ENCODE assay signal across 1 cellular context in genomic region chr1:16677552-16678423, GRCh38.
TF ChIP-seq lines count a peak whose summit lies in the region.

No MANE protein-coding gene starts in this region.

TF ChIP-seq in HEK293, 187 proteins besides CTCF, POLR2A, EP300 and RAD21 (continued from another document and continues in another):
- TF ChIP-seq, protein P1, sequence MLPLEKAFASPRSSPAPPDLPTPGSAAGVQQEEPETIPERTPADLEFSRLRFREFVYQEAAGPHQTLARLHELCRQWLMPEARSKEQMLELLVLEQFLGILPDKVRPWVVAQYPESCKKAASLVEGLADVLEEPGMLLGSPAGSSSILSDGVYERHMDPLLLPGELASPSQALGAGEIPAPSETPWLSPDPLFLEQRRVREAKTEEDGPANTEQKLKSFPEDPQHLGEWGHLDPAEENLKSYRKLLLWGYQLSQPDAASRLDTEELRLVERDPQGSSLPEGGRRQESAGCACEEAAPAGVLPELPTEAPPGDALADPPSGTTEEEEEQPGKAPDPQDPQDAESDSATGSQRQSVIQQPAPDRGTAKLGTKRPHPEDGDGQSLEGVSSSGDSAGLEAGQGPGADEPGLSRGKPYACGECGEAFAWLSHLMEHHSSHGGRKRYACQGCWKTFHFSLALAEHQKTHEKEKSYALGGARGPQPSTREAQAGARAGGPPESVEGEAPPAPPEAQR (tag by site-specific recombination; IDR thresholded peaks at IDR 0.05): 0 out of 2 replicates have a peak, but pooled peaks have one; percentile 46
- TF ChIP-seq ZNF266 (tag by site-specific recombination; IDR thresholded peaks at IDR 0.05; ENCODE audit: low read depth): no peak
- TF ChIP-seq, protein P2, sequence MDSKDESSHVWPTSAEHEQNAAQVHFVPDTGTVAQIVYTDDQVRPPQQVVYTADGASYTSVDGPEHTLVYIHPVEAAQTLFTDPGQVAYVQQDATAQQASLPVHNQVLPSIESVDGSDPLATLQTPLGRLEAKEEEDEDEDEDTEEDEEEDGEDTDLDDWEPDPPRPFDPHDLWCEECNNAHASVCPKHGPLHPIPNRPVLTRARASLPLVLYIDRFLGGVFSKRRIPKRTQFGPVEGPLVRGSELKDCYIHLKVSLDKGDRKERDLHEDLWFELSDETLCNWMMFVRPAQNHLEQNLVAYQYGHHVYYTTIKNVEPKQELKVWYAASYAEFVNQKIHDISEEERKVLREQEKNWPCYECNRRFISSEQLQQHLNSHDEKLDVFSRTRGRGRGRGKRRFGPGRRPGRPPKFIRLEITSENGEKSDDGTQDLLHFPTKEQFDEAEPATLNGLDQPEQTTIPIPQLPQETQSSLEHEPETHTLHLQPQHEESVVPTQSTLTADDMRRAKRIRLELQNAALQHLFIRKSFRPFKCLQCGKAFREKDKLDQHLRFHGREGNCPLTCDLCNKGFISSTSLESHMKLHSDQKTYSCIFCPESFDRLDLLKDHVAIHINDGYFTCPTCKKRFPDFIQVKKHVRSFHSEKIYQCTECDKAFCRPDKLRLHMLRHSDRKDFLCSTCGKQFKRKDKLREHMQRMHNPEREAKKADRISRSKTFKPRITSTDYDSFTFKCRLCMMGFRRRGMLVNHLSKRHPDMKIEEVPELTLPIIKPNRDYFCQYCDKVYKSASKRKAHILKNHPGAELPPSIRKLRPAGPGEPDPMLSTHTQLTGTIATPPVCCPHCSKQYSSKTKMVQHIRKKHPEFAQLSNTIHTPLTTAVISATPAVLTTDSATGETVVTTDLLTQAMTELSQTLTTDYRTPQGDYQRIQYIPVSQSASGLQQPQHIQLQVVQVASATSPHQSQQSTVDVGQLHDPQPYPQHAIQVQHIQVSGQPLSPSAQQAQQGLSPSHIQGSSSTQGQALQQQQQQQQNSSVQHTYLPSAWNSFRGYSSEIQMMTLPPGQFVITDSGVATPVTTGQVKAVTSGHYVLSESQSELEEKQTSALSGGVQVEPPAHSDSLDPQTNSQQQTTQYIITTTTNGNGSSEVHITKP (tag by site-specific recombination; IDR thresholded peaks at IDR 0.05): peak; percentile 37; the same call in 1 of the 2 replicates
- no peak for TF ChIP-seq ZNF521 (tag by site-specific recombination; IDR thresholded peaks at IDR 0.05)
- peak; percentile 78 for TF ChIP-seq ZNF558 (tag by site-specific recombination; IDR thresholded peaks at IDR 0.05)
- peak; percentile 63 for TF ChIP-seq ZNF692 (tag by site-specific recombination; IDR thresholded peaks at IDR 0.05)
- no peak for TF ChIP-seq ZNF138 (tag by site-specific recombination; IDR thresholded peaks at IDR 0.05; ENCODE audit: borderline replicate concordance)
- peak; percentile 82 for TF ChIP-seq SP7 (tag by site-specific recombination; IDR thresholded peaks at IDR 0.05)
- TF ChIP-seq KLF8 (tag by site-specific recombination; IDR thresholded peaks at IDR 0.05): peak; percentile 46; the same call in 1 of the 2 replicates
- TF ChIP-seq ZFP37 (tag by site-specific recombination; IDR thresholded peaks at IDR 0.05): peak; percentile 52; the same call in 1 of the 2 replicates
- TF ChIP-seq, protein P3, sequence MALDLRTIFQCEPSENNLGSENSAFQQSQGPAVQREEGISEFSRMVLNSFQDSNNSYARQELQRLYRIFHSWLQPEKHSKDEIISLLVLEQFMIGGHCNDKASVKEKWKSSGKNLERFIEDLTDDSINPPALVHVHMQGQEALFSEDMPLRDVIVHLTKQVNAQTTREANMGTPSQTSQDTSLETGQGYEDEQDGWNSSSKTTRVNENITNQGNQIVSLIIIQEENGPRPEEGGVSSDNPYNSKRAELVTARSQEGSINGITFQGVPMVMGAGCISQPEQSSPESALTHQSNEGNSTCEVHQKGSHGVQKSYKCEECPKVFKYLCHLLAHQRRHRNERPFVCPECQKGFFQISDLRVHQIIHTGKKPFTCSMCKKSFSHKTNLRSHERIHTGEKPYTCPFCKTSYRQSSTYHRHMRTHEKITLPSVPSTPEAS (tag by site-specific recombination; IDR thresholded peaks at IDR 0.05): no peak
- TF ChIP-seq, protein P4, sequence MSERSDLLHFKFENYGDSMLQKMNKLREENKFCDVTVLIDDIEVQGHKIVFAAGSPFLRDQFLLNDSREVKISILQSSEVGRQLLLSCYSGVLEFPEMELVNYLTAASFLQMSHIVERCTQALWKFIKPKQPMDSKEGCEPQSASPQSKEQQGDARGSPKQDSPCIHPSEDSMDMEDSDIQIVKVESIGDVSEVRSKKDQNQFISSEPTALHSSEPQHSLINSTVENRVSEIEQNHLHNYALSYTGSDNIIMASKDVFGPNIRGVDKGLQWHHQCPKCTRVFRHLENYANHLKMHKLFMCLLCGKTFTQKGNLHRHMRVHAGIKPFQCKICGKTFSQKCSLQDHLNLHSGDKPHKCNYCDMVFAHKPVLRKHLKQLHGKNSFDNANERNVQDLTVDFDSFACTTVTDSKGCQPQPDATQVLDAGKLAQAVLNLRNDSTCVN (tag by site-specific recombination; optimal IDR thresholded peaks at IDR 0.05): peak; percentile 5
- TF ChIP-seq ZNF341 (tag by site-specific recombination; IDR thresholded peaks at IDR 0.05; ENCODE audit: low read depth): no peak
- TF ChIP-seq ZNF174 (tag by site-specific recombination; IDR thresholded peaks at IDR 0.05): no peak
- TF ChIP-seq, protein P5, sequence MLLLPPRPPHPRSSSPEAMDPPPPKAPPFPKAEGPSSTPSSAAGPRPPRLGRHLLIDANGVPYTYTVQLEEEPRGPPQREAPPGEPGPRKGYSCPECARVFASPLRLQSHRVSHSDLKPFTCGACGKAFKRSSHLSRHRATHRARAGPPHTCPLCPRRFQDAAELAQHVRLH (tag by site-specific recombination; IDR thresholded peaks at IDR 0.05): peak; percentile 83
- TF ChIP-seq ZNF211 (tag by site-specific recombination; IDR thresholded peaks at IDR 0.05; ENCODE audit: low read depth): no peak
- no peak for TF ChIP-seq ZNF169 (tag by site-specific recombination; IDR thresholded peaks at IDR 0.05)
- TF ChIP-seq ZNF366 (tag by site-specific recombination; conservative IDR thresholded peaks at IDR 0.05): peak; percentile 87
- no peak for TF ChIP-seq ZNF837 (tag by site-specific recombination; IDR thresholded peaks at IDR 0.05)
- no peak for TF ChIP-seq ZNF146 (tag by site-specific recombination; IDR thresholded peaks at IDR 0.05)
- TF ChIP-seq KLF1 (tag by site-specific recombination; IDR thresholded peaks at IDR 0.05): no peak
- TF ChIP-seq ZNF747 (tag by site-specific recombination; IDR thresholded peaks at IDR 0.05): no peak
- no peak for TF ChIP-seq ZNF776 (tag by site-specific recombination; IDR thresholded peaks at IDR 0.05; ENCODE audit: borderline replicate concordance)
- peak; percentile 20; the same call in 1 of the 2 replicates for TF ChIP-seq IKZF3 (tag by site-specific recombination; IDR thresholded peaks at IDR 0.05)
- TF ChIP-seq ZNF423 (tag by site-specific recombination; IDR thresholded peaks at IDR 0.05): no peak
- TF ChIP-seq WT1 (tag by site-specific recombination; IDR thresholded peaks at IDR 0.05): no peak
- TF ChIP-seq, protein P6, sequence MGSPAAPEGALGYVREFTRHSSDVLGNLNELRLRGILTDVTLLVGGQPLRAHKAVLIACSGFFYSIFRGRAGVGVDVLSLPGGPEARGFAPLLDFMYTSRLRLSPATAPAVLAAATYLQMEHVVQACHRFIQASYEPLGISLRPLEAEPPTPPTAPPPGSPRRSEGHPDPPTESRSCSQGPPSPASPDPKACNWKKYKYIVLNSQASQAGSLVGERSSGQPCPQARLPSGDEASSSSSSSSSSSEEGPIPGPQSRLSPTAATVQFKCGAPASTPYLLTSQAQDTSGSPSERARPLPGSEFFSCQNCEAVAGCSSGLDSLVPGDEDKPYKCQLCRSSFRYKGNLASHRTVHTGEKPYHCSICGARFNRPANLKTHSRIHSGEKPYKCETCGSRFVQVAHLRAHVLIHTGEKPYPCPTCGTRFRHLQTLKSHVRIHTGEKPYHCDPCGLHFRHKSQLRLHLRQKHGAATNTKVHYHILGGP (tag by site-specific recombination; IDR thresholded peaks at IDR 0.05): no peak
- no peak for TF ChIP-seq TSHZ1 (tag by site-specific recombination; IDR thresholded peaks at IDR 0.05; ENCODE audit: borderline replicate concordance)
- TF ChIP-seq ZNF202 (tag by site-specific recombination; IDR thresholded peaks at IDR 0.05; ENCODE audit: borderline replicate concordance): no peak
- TF ChIP-seq ZNF626 (tag by site-specific recombination; IDR thresholded peaks at IDR 0.05): 0 out of 2 replicates have a peak, but pooled peaks have one; percentile 77
- TF ChIP-seq PRDM1 (tag by site-specific recombination; IDR thresholded peaks at IDR 0.05): peak; percentile 70
- peak; percentile 31 for TF ChIP-seq ZEB2 (tag by site-specific recombination; IDR thresholded peaks at IDR 0.05)
- TF ChIP-seq, protein P7, sequence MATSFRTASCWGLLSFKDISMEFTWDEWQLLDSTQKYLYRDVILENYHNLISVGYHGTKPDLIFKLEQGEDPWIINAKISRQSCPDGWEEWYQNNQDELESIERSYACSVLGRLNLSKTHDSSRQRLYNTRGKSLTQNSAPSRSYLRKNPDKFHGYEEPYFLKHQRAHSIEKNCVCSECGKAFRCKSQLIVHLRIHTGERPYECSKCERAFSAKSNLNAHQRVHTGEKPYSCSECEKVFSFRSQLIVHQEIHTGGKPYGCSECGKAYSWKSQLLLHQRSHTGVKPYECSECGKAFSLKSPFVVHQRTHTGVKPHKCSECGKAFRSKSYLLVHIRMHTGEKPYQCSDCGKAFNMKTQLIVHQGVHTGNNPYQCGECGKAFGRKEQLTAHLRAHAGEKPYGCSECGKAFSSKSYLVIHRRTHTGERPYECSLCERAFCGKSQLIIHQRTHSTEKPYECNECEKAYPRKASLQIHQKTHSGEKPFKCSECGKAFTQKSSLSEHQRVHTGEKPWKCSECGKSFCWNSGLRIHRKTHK (tag by site-specific recombination; IDR thresholded peaks at IDR 0.05): no peak
- peak; percentile 96 for TF ChIP-seq ZSCAN30 (tag by site-specific recombination; IDR thresholded peaks at IDR 0.05)
- TF ChIP-seq, protein P8, sequence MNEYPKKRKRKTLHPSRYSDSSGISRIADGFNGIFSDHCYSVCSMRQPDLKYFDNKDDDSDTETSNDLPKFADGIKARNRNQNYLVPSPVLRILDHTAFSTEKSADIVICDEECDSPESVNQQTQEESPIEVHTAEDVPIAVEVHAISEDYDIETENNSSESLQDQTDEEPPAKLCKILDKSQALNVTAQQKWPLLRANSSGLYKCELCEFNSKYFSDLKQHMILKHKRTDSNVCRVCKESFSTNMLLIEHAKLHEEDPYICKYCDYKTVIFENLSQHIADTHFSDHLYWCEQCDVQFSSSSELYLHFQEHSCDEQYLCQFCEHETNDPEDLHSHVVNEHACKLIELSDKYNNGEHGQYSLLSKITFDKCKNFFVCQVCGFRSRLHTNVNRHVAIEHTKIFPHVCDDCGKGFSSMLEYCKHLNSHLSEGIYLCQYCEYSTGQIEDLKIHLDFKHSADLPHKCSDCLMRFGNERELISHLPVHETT (tag by site-specific recombination; IDR thresholded peaks at IDR 0.05): peak; percentile 46; the same call in 1 of the 2 replicates
- TF ChIP-seq ZFHX2 (tag by site-specific recombination; conservative IDR thresholded peaks at IDR 0.05): peak; percentile 25; the same call in 1 of the 2 replicates
- no peak for TF ChIP-seq ZNF621 (tag by site-specific recombination; IDR thresholded peaks at IDR 0.05)
- TF ChIP-seq ZNF23 (tag by site-specific recombination; IDR thresholded peaks at IDR 0.05; ENCODE audit: borderline replicate concordance): no peak
- peak; percentile 62; the same call in 1 of the 2 replicates for TF ChIP-seq ZNF501 (tag by site-specific recombination; IDR thresholded peaks at IDR 0.05)
- TF ChIP-seq ZNF549 (tag by site-specific recombination; IDR thresholded peaks at IDR 0.05): no peak
- TF ChIP-seq ZBTB6 (tag by site-specific recombination; IDR thresholded peaks at IDR 0.05): no peak; the same call in 1 of the 2 replicates
- TF ChIP-seq ZNF311 (tag by site-specific recombination; IDR thresholded peaks at IDR 0.05; ENCODE audit: borderline replicate concordance): no peak
